1 cellular context compared by ENCODE assay signal in the genomic region with DNA sequence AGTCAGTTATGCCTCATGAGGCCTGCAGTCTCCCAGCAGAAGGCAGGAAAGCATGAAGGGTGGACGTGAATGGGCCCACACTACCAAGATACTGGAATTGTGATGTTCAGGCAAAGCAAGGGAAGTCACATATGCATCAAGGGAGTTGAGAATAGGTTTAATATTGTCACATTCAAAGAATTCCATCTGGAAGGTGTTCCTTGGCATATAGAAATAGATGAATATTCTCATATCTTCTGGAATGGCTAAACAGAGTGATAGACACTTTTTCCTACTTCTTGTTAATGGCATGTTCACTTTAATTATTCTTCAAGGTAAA.
TF ChIP-seq lines count a peak whose summit lies in the region.

No MANE protein-coding gene starts in this region.

TF ChIP-seq in HepG2, 621 proteins besides CTCF, POLR2A, EP300 and RAD21 (continued from another document and continues in another):
- TF ChIP-seq, protein P1, sequence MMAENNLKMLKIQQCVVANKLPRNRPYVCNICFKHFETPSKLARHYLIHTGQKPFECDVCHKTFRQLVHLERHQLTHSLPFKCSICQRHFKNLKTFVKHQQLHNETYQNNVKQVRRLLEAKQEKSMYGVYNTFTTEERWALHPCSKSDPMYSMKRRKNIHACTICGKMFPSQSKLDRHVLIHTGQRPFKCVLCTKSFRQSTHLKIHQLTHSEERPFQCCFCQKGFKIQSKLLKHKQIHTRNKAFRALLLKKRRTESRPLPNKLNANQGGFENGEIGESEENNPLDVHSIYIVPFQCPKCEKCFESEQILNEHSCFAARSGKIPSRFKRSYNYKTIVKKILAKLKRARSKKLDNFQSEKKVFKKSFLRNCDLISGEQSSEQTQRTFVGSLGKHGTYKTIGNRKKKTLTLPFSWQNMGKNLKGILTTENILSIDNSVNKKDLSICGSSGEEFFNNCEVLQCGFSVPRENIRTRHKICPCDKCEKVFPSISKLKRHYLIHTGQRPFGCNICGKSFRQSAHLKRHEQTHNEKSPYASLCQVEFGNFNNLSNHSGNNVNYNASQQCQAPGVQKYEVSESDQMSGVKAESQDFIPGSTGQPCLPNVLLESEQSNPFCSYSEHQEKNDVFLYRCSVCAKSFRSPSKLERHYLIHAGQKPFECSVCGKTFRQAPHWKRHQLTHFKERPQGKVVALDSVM (CRISPR knock-in tag; IDR thresholded peaks at IDR 0.05) = no peak
- TF ChIP-seq, protein P2, sequence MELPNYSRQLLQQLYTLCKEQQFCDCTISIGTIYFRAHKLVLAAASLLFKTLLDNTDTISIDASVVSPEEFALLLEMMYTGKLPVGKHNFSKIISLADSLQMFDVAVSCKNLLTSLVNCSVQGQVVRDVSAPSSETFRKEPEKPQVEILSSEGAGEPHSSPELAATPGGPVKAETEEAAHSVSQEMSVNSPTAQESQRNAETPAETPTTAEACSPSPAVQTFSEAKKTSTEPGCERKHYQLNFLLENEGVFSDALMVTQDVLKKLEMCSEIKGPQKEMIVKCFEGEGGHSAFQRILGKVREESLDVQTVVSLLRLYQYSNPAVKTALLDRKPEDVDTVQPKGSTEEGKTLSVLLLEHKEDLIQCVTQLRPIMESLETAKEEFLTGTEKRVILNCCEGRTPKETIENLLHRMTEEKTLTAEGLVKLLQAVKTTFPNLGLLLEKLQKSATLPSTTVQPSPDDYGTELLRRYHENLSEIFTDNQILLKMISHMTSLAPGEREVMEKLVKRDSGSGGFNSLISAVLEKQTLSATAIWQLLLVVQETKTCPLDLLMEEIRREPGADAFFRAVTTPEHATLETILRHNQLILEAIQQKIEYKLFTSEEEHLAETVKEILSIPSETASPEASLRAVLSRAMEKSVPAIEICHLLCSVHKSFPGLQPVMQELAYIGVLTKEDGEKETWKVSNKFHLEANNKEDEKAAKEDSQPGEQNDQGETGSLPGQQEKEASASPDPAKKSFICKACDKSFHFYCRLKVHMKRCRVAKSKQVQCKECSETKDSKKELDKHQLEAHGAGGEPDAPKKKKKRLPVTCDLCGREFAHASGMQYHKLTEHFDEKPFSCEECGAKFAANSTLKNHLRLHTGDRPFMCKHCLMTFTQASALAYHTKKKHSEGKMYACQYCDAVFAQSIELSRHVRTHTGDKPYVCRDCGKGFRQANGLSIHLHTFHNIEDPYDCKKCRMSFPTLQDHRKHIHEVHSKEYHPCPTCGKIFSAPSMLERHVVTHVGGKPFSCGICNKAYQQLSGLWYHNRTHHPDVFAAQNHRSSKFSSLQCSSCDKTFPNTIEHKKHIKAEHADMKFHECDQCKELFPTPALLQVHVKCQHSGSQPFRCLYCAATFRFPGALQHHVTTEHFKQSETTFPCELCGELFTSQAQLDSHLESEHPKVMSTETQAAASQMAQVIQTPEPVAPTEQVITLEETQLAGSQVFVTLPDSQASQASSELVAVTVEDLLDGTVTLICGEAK (IDR thresholded peaks at IDR 0.05) = no peak
- TF ChIP-seq, protein P2 (CRISPR knock-in tag; IDR thresholded peaks at IDR 0.05) = peak; percentile 0; the same call in 1 of the 2 replicates
- TF ChIP-seq KDM5B (CRISPR knock-in tag; IDR thresholded peaks at IDR 0.05; ENCODE audit: borderline replicate concordance) (no peak), ZEB1 (IDR thresholded peaks at IDR 0.05; ENCODE audit: insufficient replicate concordance, low read depth) (no peak), ZNF781 (CRISPR knock-in tag; IDR thresholded peaks at IDR 0.05; ENCODE audit: borderline replicate concordance, not compliant biosample characterization) (peak; percentile 60), ZNF343 (CRISPR knock-in tag; IDR thresholded peaks at IDR 0.05) (0 out of 2 replicates have a peak, but pooled peaks have one; percentile 32), HIVEP1 (CRISPR knock-in tag; IDR thresholded peaks at IDR 0.05) (no peak), YY1 (IDR thresholded peaks at IDR 0.05; ENCODE audit: insufficient read depth, insufficient replicate concordance, low read depth, low read length) (no peak), FOXC1 (CRISPR knock-in tag; IDR thresholded peaks at IDR 0.05; ENCODE audit: borderline replicate concordance) (no peak), ZNF282 (IDR thresholded peaks at IDR 0.05; ENCODE audit: partially characterized antibody) (no peak), HMG20B (CRISPR knock-in tag; conservative IDR thresholded peaks at IDR 0.05) (no peak), RBM39 (IDR thresholded peaks at IDR 0.05; ENCODE audit: low read depth, low read length, poor library complexity, severe bottlenecking) (no peak), NFE2 (CRISPR knock-in tag; IDR thresholded peaks at IDR 0.05) (no peak), ELF4 (CRISPR knock-in tag; IDR thresholded peaks at IDR 0.05; ENCODE audit: borderline replicate concordance) (no peak), RXRA (CRISPR knock-in tag; IDR thresholded peaks at IDR 0.05) (no peak), ZNF432 (CRISPR knock-in tag; IDR thresholded peaks at IDR 0.05; ENCODE audit: borderline replicate concordance) (no peak), ZFX (CRISPR knock-in tag; IDR thresholded peaks at IDR 0.05; ENCODE audit: low read depth) (0 out of 2 replicates have a peak, but pooled peaks have one; percentile 87), FOXJ3 (CRISPR knock-in tag; IDR thresholded peaks at IDR 0.05; ENCODE audit: borderline replicate concordance) (no peak), SALL1 (CRISPR knock-in tag; IDR thresholded peaks at IDR 0.05) (peak; percentile 13; the same call in 1 of the 2 replicates), ZNF629 (CRISPR knock-in tag; conservative IDR thresholded peaks at IDR 0.05) (no peak), PITX1 (CRISPR knock-in tag; IDR thresholded peaks at IDR 0.05) (0 out of 2 replicates have a peak, but pooled peaks have one; percentile 2), ZBTB7A (CRISPR knock-in tag; IDR thresholded peaks at IDR 0.05) (no peak)
- TF ChIP-seq, protein P3, sequence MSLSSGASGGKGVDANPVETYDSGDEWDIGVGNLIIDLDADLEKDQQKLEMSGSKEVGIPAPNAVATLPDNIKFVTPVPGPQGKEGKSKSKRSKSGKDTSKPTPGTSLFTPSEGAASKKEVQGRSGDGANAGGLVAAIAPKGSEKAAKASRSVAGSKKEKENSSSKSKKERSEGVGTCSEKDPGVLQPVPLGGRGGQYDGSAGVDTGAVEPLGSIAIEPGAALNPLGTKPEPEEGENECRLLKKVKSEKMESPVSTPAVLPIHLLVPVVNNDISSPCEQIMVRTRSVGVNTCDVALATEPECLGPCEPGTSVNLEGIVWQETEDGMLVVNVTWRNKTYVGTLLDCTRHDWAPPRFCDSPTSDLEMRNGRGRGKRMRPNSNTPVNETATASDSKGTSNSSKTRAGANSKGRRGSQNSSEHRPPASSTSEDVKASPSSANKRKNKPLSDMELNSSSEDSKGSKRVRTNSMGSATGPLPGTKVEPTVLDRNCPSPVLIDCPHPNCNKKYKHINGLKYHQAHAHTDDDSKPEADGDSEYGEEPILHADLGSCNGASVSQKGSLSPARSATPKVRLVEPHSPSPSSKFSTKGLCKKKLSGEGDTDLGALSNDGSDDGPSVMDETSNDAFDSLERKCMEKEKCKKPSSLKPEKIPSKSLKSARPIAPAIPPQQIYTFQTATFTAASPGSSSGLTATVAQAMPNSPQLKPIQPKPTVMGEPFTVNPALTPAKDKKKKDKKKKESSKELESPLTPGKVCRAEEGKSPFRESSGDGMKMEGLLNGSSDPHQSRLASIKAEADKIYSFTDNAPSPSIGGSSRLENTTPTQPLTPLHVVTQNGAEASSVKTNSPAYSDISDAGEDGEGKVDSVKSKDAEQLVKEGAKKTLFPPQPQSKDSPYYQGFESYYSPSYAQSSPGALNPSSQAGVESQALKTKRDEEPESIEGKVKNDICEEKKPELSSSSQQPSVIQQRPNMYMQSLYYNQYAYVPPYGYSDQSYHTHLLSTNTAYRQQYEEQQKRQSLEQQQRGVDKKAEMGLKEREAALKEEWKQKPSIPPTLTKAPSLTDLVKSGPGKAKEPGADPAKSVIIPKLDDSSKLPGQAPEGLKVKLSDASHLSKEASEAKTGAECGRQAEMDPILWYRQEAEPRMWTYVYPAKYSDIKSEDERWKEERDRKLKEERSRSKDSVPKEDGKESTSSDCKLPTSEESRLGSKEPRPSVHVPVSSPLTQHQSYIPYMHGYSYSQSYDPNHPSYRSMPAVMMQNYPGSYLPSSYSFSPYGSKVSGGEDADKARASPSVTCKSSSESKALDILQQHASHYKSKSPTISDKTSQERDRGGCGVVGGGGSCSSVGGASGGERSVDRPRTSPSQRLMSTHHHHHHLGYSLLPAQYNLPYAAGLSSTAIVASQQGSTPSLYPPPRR (CRISPR knock-in tag; IDR thresholded peaks at IDR 0.05; ENCODE audit: borderline replicate concordance) = 0 out of 2 replicates have a peak, but pooled peaks have one; percentile 25
- TF ChIP-seq, protein P4, sequence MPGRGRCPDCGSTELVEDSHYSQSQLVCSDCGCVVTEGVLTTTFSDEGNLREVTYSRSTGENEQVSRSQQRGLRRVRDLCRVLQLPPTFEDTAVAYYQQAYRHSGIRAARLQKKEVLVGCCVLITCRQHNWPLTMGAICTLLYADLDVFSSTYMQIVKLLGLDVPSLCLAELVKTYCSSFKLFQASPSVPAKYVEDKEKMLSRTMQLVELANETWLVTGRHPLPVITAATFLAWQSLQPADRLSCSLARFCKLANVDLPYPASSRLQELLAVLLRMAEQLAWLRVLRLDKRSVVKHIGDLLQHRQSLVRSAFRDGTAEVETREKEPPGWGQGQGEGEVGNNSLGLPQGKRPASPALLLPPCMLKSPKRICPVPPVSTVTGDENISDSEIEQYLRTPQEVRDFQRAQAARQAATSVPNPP (CRISPR knock-in tag; IDR thresholded peaks at IDR 0.05) = no peak
- TF ChIP-seq, protein P5, sequence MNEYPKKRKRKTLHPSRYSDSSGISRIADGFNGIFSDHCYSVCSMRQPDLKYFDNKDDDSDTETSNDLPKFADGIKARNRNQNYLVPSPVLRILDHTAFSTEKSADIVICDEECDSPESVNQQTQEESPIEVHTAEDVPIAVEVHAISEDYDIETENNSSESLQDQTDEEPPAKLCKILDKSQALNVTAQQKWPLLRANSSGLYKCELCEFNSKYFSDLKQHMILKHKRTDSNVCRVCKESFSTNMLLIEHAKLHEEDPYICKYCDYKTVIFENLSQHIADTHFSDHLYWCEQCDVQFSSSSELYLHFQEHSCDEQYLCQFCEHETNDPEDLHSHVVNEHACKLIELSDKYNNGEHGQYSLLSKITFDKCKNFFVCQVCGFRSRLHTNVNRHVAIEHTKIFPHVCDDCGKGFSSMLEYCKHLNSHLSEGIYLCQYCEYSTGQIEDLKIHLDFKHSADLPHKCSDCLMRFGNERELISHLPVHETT (CRISPR knock-in tag; conservative IDR thresholded peaks at IDR 0.05) = no peak
- TF ChIP-seq, protein P6, sequence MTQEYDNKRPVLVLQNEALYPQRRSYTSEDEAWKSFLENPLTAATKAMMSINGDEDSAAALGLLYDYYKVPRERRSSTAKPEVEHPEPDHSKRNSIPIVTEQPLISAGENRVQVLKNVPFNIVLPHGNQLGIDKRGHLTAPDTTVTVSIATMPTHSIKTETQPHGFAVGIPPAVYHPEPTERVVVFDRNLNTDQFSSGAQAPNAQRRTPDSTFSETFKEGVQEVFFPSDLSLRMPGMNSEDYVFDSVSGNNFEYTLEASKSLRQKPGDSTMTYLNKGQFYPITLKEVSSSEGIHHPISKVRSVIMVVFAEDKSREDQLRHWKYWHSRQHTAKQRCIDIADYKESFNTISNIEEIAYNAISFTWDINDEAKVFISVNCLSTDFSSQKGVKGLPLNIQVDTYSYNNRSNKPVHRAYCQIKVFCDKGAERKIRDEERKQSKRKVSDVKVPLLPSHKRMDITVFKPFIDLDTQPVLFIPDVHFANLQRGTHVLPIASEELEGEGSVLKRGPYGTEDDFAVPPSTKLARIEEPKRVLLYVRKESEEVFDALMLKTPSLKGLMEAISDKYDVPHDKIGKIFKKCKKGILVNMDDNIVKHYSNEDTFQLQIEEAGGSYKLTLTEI (CRISPR knock-in tag; conservative IDR thresholded peaks at IDR 0.05) = no peak
- TF ChIP-seq, protein P7, sequence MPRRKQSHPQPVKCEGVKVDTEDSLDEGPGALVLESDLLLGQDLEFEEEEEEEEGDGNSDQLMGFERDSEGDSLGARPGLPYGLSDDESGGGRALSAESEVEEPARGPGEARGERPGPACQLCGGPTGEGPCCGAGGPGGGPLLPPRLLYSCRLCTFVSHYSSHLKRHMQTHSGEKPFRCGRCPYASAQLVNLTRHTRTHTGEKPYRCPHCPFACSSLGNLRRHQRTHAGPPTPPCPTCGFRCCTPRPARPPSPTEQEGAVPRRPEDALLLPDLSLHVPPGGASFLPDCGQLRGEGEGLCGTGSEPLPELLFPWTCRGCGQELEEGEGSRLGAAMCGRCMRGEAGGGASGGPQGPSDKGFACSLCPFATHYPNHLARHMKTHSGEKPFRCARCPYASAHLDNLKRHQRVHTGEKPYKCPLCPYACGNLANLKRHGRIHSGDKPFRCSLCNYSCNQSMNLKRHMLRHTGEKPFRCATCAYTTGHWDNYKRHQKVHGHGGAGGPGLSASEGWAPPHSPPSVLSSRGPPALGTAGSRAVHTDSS (CRISPR knock-in tag; conservative IDR thresholded peaks at IDR 0.05) = no peak
- TF ChIP-seq, protein P8, sequence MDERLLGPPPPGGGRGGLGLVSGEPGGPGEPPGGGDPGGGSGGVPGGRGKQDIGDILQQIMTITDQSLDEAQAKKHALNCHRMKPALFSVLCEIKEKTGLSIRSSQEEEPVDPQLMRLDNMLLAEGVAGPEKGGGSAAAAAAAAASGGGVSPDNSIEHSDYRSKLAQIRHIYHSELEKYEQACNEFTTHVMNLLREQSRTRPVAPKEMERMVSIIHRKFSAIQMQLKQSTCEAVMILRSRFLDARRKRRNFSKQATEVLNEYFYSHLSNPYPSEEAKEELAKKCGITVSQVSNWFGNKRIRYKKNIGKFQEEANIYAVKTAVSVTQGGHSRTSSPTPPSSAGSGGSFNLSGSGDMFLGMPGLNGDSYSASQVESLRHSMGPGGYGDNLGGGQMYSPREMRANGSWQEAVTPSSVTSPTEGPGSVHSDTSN (CRISPR knock-in tag; IDR thresholded peaks at IDR 0.05) = no peak
- TF ChIP-seq, protein P9, sequence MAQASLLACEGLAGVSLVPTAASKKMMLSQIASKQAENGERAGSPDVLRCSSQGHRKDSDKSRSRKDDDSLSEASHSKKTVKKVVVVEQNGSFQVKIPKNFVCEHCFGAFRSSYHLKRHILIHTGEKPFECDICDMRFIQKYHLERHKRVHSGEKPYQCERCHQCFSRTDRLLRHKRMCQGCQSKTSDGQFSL (CRISPR knock-in tag; IDR thresholded peaks at IDR 0.05) = no peak
